8 cellular contexts compared by ENCODE assay signal in the genomic region with DNA sequence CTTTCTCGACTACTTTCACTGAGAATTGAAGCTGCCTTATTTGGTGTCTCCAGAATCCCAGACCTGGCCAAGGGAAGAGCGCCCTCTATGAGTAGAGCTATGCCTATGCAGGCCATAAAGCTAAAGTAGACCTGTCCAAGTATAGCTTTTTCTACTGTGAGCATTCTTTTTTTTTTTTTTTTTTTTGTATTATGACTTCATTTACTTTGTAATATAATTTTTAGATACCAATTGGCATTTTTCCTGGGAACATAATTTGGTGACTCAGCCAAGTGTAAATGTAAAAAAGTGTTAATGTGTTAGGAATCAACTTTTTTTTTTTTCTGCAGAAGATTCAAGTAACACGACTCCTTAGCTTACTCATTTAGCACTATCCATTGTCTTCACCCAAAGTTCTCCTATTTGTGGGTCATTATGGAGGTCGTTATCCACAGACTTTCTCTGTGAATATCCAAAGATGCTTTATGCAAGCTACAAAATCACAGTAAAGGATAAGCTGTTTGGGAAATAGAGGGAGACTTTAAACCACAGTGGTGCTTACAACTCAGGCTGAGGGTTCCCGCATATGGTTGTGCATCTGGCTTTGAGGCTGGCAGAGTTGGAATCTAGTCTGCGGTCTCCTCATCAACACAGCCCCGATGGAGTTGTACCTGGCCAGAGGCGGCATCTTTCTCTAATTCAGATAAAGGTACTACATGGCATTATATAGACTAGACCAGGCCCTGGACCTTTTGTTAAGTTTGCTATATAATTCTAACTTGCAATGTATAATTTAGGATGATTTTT.
DNase-seq lines count a peak whose midpoint lies in the region; ATAC-seq and TF ChIP-seq lines count a peak whose summit lies in the region.

No MANE protein-coding gene starts in this region.

- H3K4me3 Mint-ChIP-seq in progenitor cell of endocrine pancreas (ENCODE audit: low read depth) = no peak overlapping the region

- no peak for DNase-seq in DND-41
- DNase-seq in NAMALWA (ENCODE audit: low spot score) = peak; percentile 59
- DNase-seq in choroid plexus epithelial cell (ENCODE audit: low read depth) = peak; percentile 17
- no peak for DNase-seq in progenitor cell of endocrine pancreas (ENCODE audit: low spot score, unreplicated experiment)
- DNase-seq in C1 segment of cervical spinal cord (lab: John Stamatoyannopoulos, UW) = no peak
- DNase-seq in mesenteric fat pad (ENCODE audit: low spot score) = no peak
- no peak for DNase-seq in stimulated activated CD4-positive, alpha-beta T cell treated with anti-CD3 and anti-CD28 coated beads, Interleukin-15, amount 100 ng/mL, for 24 hours

- no peak overlapping the region for H3K4me2 ChIP-seq in DND-41 (ENCODE audit: insufficient read depth, low read length)

- no peak overlapping the region for H3K4me3 ChIP-seq in DND-41 (ENCODE audit: low read depth in 1 of 2, low read length in 2 of 2)
- H3K4me3 ChIP-seq in choroid plexus epithelial cell (ENCODE audit: low read depth, low read length) = no peak overlapping the region

- H2AFZ ChIP-seq in DND-41 (ENCODE audit: low read depth, low read length) = no peak overlapping the region

- H3K9me3 ChIP-seq in DND-41 (ENCODE audit: insufficient read depth, low read length, severe bottlenecking) = no peaks in the 10 kb centered on the region

- H3K27ac ChIP-seq in DND-41 (ENCODE audit: low read length) = no peak overlapping the region

- H3K36me3 ChIP-seq in DND-41 (ENCODE audit: insufficient read depth, low read length) = no peaks in the 10 kb centered on the region

- H3K36me3 Mint-ChIP-seq in progenitor cell of endocrine pancreas (ENCODE audit: insufficient read depth) = no peaks in the 10 kb centered on the region

- no peak overlapping the region for H3K9ac ChIP-seq in DND-41 (ENCODE audit: low read depth, low read length)

- no peaks in the 10 kb centered on the region for H3K79me2 ChIP-seq in DND-41 (ENCODE audit: insufficient read depth, low read length)

- H4K20me1 ChIP-seq in DND-41 (ENCODE audit: insufficient read depth, low read length) = no peaks in the 10 kb centered on the region

- ATAC-seq in DND-41 (ENCODE audit: insufficient read depth, low read depth) (no peak), GM21717 (IDR thresholded peaks at IDR 0.05; ENCODE audit: unreplicated experiment) (peak; percentile 81)

- H3K27ac Mint-ChIP-seq in progenitor cell of endocrine pancreas = no peak overlapping the region

- no peaks in the 10 kb centered on the region for H3K4me1 Mint-ChIP-seq in progenitor cell of endocrine pancreas (ENCODE audit: low read depth)

- TF ChIP-seq CTCF in DND-41 (IDR thresholded peaks at IDR 0.05; ENCODE audit: borderline replicate concordance, extremely low read depth, low read length, poor library complexity, severe bottlenecking) (peak; percentile 48), choroid plexus epithelial cell (conservative IDR thresholded peaks at IDR 0.05; ENCODE audit: low read depth, low read length) (peak; percentile 54), progenitor cell of endocrine pancreas (IDR thresholded peaks at IDR 0.05; ENCODE audit: unreplicated experiment) (peak; percentile 89)

- no peaks in the 10 kb centered on the region for H3K9me3 Mint-ChIP-seq in progenitor cell of endocrine pancreas (ENCODE audit: low read depth)

- no peaks in the 10 kb centered on the region for H3K4me1 ChIP-seq in DND-41 (ENCODE audit: insufficient read depth, low read length)

- no peaks in the 10 kb centered on the region for H3K27me3 Mint-ChIP-seq in progenitor cell of endocrine pancreas

- no peaks in the 10 kb centered on the region for H3K27me3 ChIP-seq in DND-41 (ENCODE audit: insufficient read depth, low read length, poor library complexity)

Comparison
In these comparisons a context has a peak if more than half of its experiments do, and no peak if none do; other contexts are left out.
1. DNase-seq: peak in NAMALWA (single experiment) and choroid plexus epithelial cell (single experiment); none in DND-41 (single experiment), progenitor cell of endocrine pancreas (single experiment), C1 segment of cervical spinal cord (0 of 14), mesenteric fat pad (single experiment) and stimulated activated CD4-positive, alpha-beta T cell treated with anti-CD3 and anti-CD28 coated beads, Interleukin-15, amount 100 ng/mL, for 24 hours (single experiment).
2. Peak in every context shown above with its lines, with median percentiles within 50 percentile points of each other: CTCF ChIP-seq.